28 cellular contexts compared by ENCODE assay signal in the genomic region with DNA sequence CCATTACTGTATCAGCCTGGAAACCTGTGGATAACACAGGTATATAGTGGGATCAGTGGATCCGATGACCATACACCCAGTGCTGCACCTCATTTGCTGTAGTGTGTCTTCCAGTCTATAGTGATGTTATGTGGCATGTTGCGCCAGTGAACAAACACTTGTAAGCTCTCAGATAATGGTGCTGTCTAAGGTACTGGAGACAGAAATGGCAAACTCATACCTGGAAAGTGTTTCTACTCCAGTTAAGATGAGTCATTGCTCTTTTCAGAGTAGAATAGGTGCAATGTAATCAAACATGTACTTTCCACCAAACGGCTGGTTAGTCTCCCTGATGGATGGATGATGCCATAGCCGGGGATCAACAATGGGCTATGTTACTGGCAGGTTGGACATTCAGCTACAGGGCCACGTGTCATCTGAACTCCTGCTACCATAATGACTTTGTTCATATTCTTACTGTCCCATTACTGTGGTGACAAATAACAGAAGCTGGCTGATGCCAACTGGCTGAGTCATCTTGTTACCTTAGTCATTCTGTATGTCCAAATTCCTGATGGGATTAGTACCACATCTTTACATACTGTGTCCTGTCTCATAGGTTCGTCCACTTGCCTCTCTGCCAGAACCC. TPM values are rescaled to one million over a fixed set of nuclear protein-coding genes. Genes with fewer than 3 reads are reported as not detected.
DNase-seq lines count a peak whose midpoint lies in the region; ATAC-seq, FAIRE-seq and TF ChIP-seq lines count a peak whose summit lies in the region.
"Had no signal": no experiment of that assay in that cellular context is flagged by ENCODE, and none has a peak within 500 bp of the region (broad histone marks: within the 10 kb centered on the region; RNA-seq: fewer than 3 reads in every experiment).

No MANE protein-coding gene starts in this region.

- no peak overlapping the region for H3K4me3 ChIP-seq in PC-3 (ENCODE audit: low read length)
- H3K4me3 ChIP-seq in endothelial cell of umbilical vein (replicated peaks in 1 of 3; ENCODE audit: insufficient read depth in 1 of 3, low read depth in 1 of 3, low read length in 3 of 3) = no peak overlapping the region
- H3K4me3 ChIP-seq: ascending aorta, esophagus muscularis mucosa, gastrocnemius medialis, GM23338, lower lobe of right lung, smooth muscle cell, thyroid gland had no signal

- in situ Hi-C loops in Caki2 (cut with HindIII; ENCODE audit: low pct_unique_long_range_greater_than_20kb, low sequenced_read_pairs) = no loop called here

- POLR2A ChIA-PET in PC-3 (lab: Charles Lee; ENCODE audit: unreplicated experiment) (no interaction called here), endothelial cell of umbilical vein (lab: Charles Lee) (no interaction called here)

- ATAC-seq in PC-3 (no peak), GM21529 (IDR thresholded peaks at IDR 0.05; ENCODE audit: unreplicated experiment) (no peak)
- ATAC-seq: gastrocnemius medialis, GM23338, lower lobe of right lung had no signal

- TF ChIP-seq POLR2A in endothelial cell of umbilical vein (IDR thresholded peaks at IDR 0.05; ENCODE audit: low read depth, low read length) = no peak

- no peaks in the 10 kb centered on the region for H3K36me3 Mint-ChIP-seq in nephron progenitor cell (ENCODE audit: low read depth)
- H3K36me3 Mint-ChIP-seq: activated naive CD8-positive, alpha-beta T cell; CD8-positive, alpha-beta memory T cell had no signal

- H3K9me3 ChIP-seq in PC-3 (ENCODE audit: low read length) = no peaks in the 10 kb centered on the region
- no peaks in the 10 kb centered on the region for H3K9me3 ChIP-seq in endothelial cell of umbilical vein (replicated peaks; ENCODE audit: control insufficient read depth, insufficient read depth, low read length)
- H3K9me3 ChIP-seq: ascending aorta, esophagus muscularis mucosa, gastrocnemius medialis, lower lobe of right lung, thyroid gland had no signal

- no peaks in the 10 kb centered on the region for H3K9me2 ChIP-seq in PC-3 (replicated peaks; ENCODE audit: low read length)

- H3K36me3 ChIP-seq in PC-3 (ENCODE audit: low read depth, low read length) (no peaks in the 10 kb centered on the region), endothelial cell of umbilical vein (ENCODE audit: control insufficient read depth in 2 of 2, extremely low read depth in 1 of 2, insufficient read depth in 2 of 2, low read length in 2 of 2) (no peaks in the 10 kb centered on the region)
- H3K36me3 ChIP-seq: ascending aorta, esophagus muscularis mucosa, gastrocnemius medialis, lower lobe of right lung, thyroid gland had no signal

- H3K27me3 ChIP-seq in PC-3 (ENCODE audit: low read length) (no peaks in the 10 kb centered on the region), endothelial cell of umbilical vein (ENCODE audit: control insufficient read depth in 2 of 2, insufficient read depth in 2 of 2, low read length in 2 of 2) (peaks cover 0 to 4% of the 10 kb centered on the region in 2 experiments)
- H3K27me3 ChIP-seq: ascending aorta, esophagus muscularis mucosa, gastrocnemius medialis, thyroid gland had no signal

- BruUV-seq in PC-3 (replicated peaks; lab: Mats Ljungman, UMichigan) = no TSS peak
- BruUV-seq in endothelial cell of umbilical vein (replicated peaks; lab: Mats Ljungman, UMichigan) = no TSS peak

- no peaks in the 10 kb centered on the region for H3K4me1 Mint-ChIP-seq in nephron progenitor cell
- H3K4me1 Mint-ChIP-seq: CD8-positive, alpha-beta memory T cell; GM23338 had no signal

- peaks cover 6% of the 10 kb centered on the region for H3K9me3 Mint-ChIP-seq in nephron progenitor cell
- H3K9me3 Mint-ChIP-seq: GM23338 had no signal

- H3K27me3 Mint-ChIP-seq in nephron progenitor cell (ENCODE audit: low read depth, poor library complexity) = peaks cover 9% of the 10 kb centered on the region

- no peak overlapping the region for H3K27ac Mint-ChIP-seq in nephron progenitor cell
- H3K27ac Mint-ChIP-seq: activated naive CD8-positive, alpha-beta T cell; CD8-positive, alpha-beta memory T cell; GM23338 had no signal

- no peak overlapping the region for H3K27ac ChIP-seq in PC-3 (ENCODE audit: low read length)
- H3K27ac ChIP-seq in endothelial cell of umbilical vein (ENCODE audit: insufficient read depth, low read depth, low read length) = no peak overlapping the region
- H3K27ac ChIP-seq: ascending aorta, esophagus muscularis mucosa, gastrocnemius medialis, lower lobe of right lung, thyroid gland had no signal

- dilution Hi-C loops in endothelial cell of umbilical vein (cut with MboI; ENCODE audit: extremely low pct_ligation_motif_present, low sequenced_read_pairs) = no loop called here

- H3K4me3 Mint-ChIP-seq in nephron progenitor cell = no peak overlapping the region
- H3K4me3 Mint-ChIP-seq: activated naive CD8-positive, alpha-beta T cell; CD8-positive, alpha-beta memory T cell; GM23338 had no signal

- FAIRE-seq in endothelial cell of umbilical vein (lab: Jason Lieb, UNC) = no peak
- FAIRE-seq: islet of Langerhans had no signal

- H3K79me2 ChIP-seq in PC-3 (ENCODE audit: low read length) (no peaks in the 10 kb centered on the region), endothelial cell of umbilical vein (ENCODE audit: control insufficient read depth, insufficient read depth, low read length) (no peaks in the 10 kb centered on the region)

- no peaks in the 10 kb centered on the region for H3F3A ChIP-seq in PC-3 (ENCODE audit: low read length, unreplicated experiment)

- H4K20me1 ChIP-seq in PC-3 (ENCODE audit: low read length) (no peaks in the 10 kb centered on the region), endothelial cell of umbilical vein (replicated peaks; ENCODE audit: control insufficient read depth, extremely low read depth, insufficient read depth, low read length) (no peaks in the 10 kb centered on the region)

- DNase-seq in A172 (ENCODE audit: low spot score) (peak; percentile 40), Caki2 (ENCODE audit: low read depth) (peak; percentile 90), PC-3 (peak; percentile 4), endothelial cell of umbilical vein (ENCODE audit: low read depth, low spot score) (no peak), nephron progenitor cell (no peak), GM10266 (ENCODE audit: extremely low spot score) (no peak), NCI-H2107 treated with DMSO at 0.1 percent for 48 hours (lab: John Stamatoyannopoulos, UW; ENCODE audit: unreplicated experiment) (no peak)
- DNase-seq: AML-193; CD8-positive, alpha-beta memory T cell; DND-41; effector CD4-positive, alpha-beta T cell; gastrocnemius medialis; lower lobe of right lung; NCI-H1105 treated with DMSO at 0.1 percent for 48 hours; NCI-H2107; NCI-H526; stimulated activated CD4-positive, alpha-beta T cell treated with anti-CD3 and anti-CD28 coated beads, Interleukin-2, amount 100 ng/mL, for 48 hours; stimulated activated naive CD4-positive, alpha-beta T cell treated with Interleukin-2 at 50 U/mL for 16 hours; T1000; thyroid gland had no signal

- H3K9me1 ChIP-seq in endothelial cell of umbilical vein (replicated peaks; ENCODE audit: control insufficient read depth, extremely low read depth, insufficient read depth, low read length) = no peaks in the 10 kb centered on the region

- H3K4me1 ChIP-seq in PC-3 (ENCODE audit: insufficient read depth, low read length) (no peaks in the 10 kb centered on the region), endothelial cell of umbilical vein (ENCODE audit: control insufficient read depth, extremely low read depth, insufficient read depth, low read length) (peaks cover 5% of the 10 kb centered on the region)
- H3K4me1 ChIP-seq: ascending aorta, esophagus muscularis mucosa, gastrocnemius medialis, lower lobe of right lung, thyroid gland had no signal

- TF ChIP-seq CTCF in PC-3 (conservative IDR thresholded peaks at IDR 0.05; ENCODE audit: low read depth, low read length) = no peak
- no peak for TF ChIP-seq CTCF in endothelial cell of umbilical vein (IDR thresholded peaks at IDR 0.05; ENCODE audit: extremely low read depth in 1 of 2, insufficient read depth in 1 of 2, low read depth in 1 of 2, low read length in 2 of 2)
- TF ChIP-seq CTCF in nephron progenitor cell (IDR thresholded peaks at IDR 0.05) = no peak
- no peak for TF ChIP-seq CTCF in GM10266 (IDR thresholded peaks at IDR 0.05; ENCODE audit: control insufficient read depth, insufficient read depth, low read depth, missing control alignments)

- CTCF ChIA-PET in PC-3 (lab: Charles Lee) = no interaction called here
- CTCF ChIA-PET in endothelial cell of umbilical vein (lab: Charles Lee) = interaction anchor here (1.0 to 1.5 kb wide), 3 partner anchors 9 to 70 kb away, joined by 3 to 6 read pairs (median 5); no protein-coding TSS in a partner anchor

- H2AFZ ChIP-seq in PC-3 (ENCODE audit: low read length) (no peak overlapping the region), endothelial cell of umbilical vein (ENCODE audit: low read depth, low read length) (no peak overlapping the region)
- H2AFZ ChIP-seq: GM23338 had no signal

- intact Hi-C loops in PC-3 (cut with micrococcal nuclease) = no loop called here
- intact Hi-C loops in endothelial cell of umbilical vein (cut with micrococcal nuclease) = no loop called here

- no peak overlapping the region for H3K4me2 ChIP-seq in PC-3 (ENCODE audit: low read length)
- no peak overlapping the region for H3K4me2 ChIP-seq in endothelial cell of umbilical vein (ENCODE audit: insufficient read depth, low read length)
- H3K4me2 ChIP-seq: GM23338, smooth muscle cell had no signal

- H3K9ac ChIP-seq in PC-3 (ENCODE audit: low read length) = no peak overlapping the region
- no peak overlapping the region for H3K9ac ChIP-seq in endothelial cell of umbilical vein (replicated peaks; ENCODE audit: extremely low read depth, insufficient read depth, low read length)

RNA-seq across cellular contexts. Expression of gene CCL11, which starts 6.3 kb away (rescaled TPM):
- not detected in 2 replicates for total RNA-seq in A172 (2014; rRNA removed; shearing (Covaris generic))
- not detected in 2 replicates for total RNA-seq in Caki2 (2014; rRNA removed; shearing (Covaris generic); ENCODE audit: low replicate concordance)
- not detected in 2 replicates for total RNA-seq in PC-3 (2014; rRNA removed)
- total RNA-seq in endothelial cell of umbilical vein = not detected in 2 replicates
- polyA plus RNA-seq in endothelial cell of umbilical vein = not detected in 2 replicates
- not detected in 2 replicates for polyA plus RNA-seq in endothelial cell of umbilical vein (2011; cell fraction: cytosol; rRNA removed)
- not detected in 2 replicates for polyA plus RNA-seq in endothelial cell of umbilical vein (2011; cell fraction: nucleus; rRNA removed)
- polyA plus RNA-seq in endothelial cell of umbilical vein (2012) = not detected in 2 replicates
- not detected in 2 replicates for polyA minus RNA-seq in endothelial cell of umbilical vein
- polyA minus RNA-seq in endothelial cell of umbilical vein (2011; cell fraction: cytosol; rRNA and poly(A)+ RNA removed) = not detected
- not detected in 2 replicates for polyA minus RNA-seq in endothelial cell of umbilical vein (2011; cell fraction: nucleus; rRNA and poly(A)+ RNA removed)
- total RNA-seq: activated CD8-positive, alpha-beta memory T cell treated with anti-CD3 and anti-CD28 coated beads for 36 hours; ascending aorta; CD8-positive, alpha-beta memory T cell; gastrocnemius medialis; GM23338; smooth muscle cell; thyroid gland had no signal
- polyA plus RNA-seq: CD8-positive, alpha-beta memory T cell; GM23338; smooth muscle cell had no signal

RNA-seq across cellular contexts. Expression of gene CCL7, which starts 21.8 kb away (rescaled TPM):
- total RNA-seq in A172 (2014; rRNA removed; shearing (Covaris generic)) = not detected in 2 replicates
- total RNA-seq in Caki2 (2014; rRNA removed; shearing (Covaris generic); ENCODE audit: low replicate concordance) = not detected in 2 replicates
- total RNA-seq in PC-3 (2014; rRNA removed) (not detected in 2 replicates), endothelial cell of umbilical vein (not detected in 2 replicates)
- 0.25 and 0.76 TPM in 2 replicates for polyA plus RNA-seq in endothelial cell of umbilical vein
- 0.86 and 0.88 TPM in 2 replicates for polyA plus RNA-seq in endothelial cell of umbilical vein (2011; cell fraction: cytosol; rRNA removed)
- polyA plus RNA-seq in endothelial cell of umbilical vein (2011; cell fraction: nucleus; rRNA removed) = not detected in 2 replicates
- polyA plus RNA-seq in endothelial cell of umbilical vein (2012) = 0.86 and 1.3 TPM in 2 replicates
- 0.59 TPM in 1 of 2 replicates, not detected in the other for polyA minus RNA-seq in endothelial cell of umbilical vein
- polyA minus RNA-seq in endothelial cell of umbilical vein (2011; cell fraction: cytosol; rRNA and poly(A)+ RNA removed) = not detected
- polyA minus RNA-seq in endothelial cell of umbilical vein (2011; cell fraction: nucleus; rRNA and poly(A)+ RNA removed) = not detected in 2 replicates
- total RNA-seq: activated CD8-positive, alpha-beta memory T cell treated with anti-CD3 and anti-CD28 coated beads for 36 hours; ascending aorta; CD8-positive, alpha-beta memory T cell; gastrocnemius medialis; GM23338; lower lobe of right lung; thyroid gland had no signal
- polyA plus RNA-seq: CD8-positive, alpha-beta memory T cell; GM23338 had no signal

RNA-seq across cellular contexts. Expression of gene CCL8, which starts 27.4 kb away (rescaled TPM):
- total RNA-seq in A172 (2014; rRNA removed; shearing (Covaris generic)) = not detected in 2 replicates
- total RNA-seq in Caki2 (2014; rRNA removed; shearing (Covaris generic); ENCODE audit: low replicate concordance) = not detected in 2 replicates
- total RNA-seq in PC-3 (2014; rRNA removed) (not detected in 2 replicates), endothelial cell of umbilical vein (not detected in 2 replicates)
- polyA plus RNA-seq in endothelial cell of umbilical vein = not detected in 2 replicates
- polyA plus RNA-seq in endothelial cell of umbilical vein (2011; cell fraction: cytosol; rRNA removed) = not detected in 2 replicates
- not detected in 2 replicates for polyA plus RNA-seq in endothelial cell of umbilical vein (2011; cell fraction: nucleus; rRNA removed)
- polyA plus RNA-seq in endothelial cell of umbilical vein (2012) = not detected in 2 replicates
- polyA minus RNA-seq in endothelial cell of umbilical vein = not detected in 2 replicates
- not detected for polyA minus RNA-seq in endothelial cell of umbilical vein (2011; cell fraction: cytosol; rRNA and poly(A)+ RNA removed)
- polyA minus RNA-seq in endothelial cell of umbilical vein (2011; cell fraction: nucleus; rRNA and poly(A)+ RNA removed) = not detected in 2 replicates
- total RNA-seq: activated CD8-positive, alpha-beta memory T cell treated with anti-CD3 and anti-CD28 coated beads for 36 hours; ascending aorta; CD8-positive, alpha-beta memory T cell; GM23338; smooth muscle cell; thyroid gland had no signal
- polyA plus RNA-seq: CD8-positive, alpha-beta memory T cell; GM23338; smooth muscle cell had no signal

RNA-seq across cellular contexts. Expression of gene CCL2, which starts 36.8 kb away (rescaled TPM):
- total RNA-seq in A172 (2014; rRNA removed; shearing (Covaris generic)) = 26.2 and 27.3 TPM in 2 replicates
- 9.8 and 18.1 TPM in 2 replicates for total RNA-seq in Caki2 (2014; rRNA removed; shearing (Covaris generic); ENCODE audit: low replicate concordance)
- not detected in 2 replicates for total RNA-seq in PC-3 (2014; rRNA removed)
- 160 and 238 TPM in 2 replicates for total RNA-seq in endothelial cell of umbilical vein
- polyA plus RNA-seq in endothelial cell of umbilical vein = 599 and 714 TPM in 2 replicates
- 413 and 493 TPM in 2 replicates for polyA plus RNA-seq in endothelial cell of umbilical vein (2011; cell fraction: cytosol; rRNA removed)
- polyA plus RNA-seq in endothelial cell of umbilical vein (2011; cell fraction: nucleus; rRNA removed) = 397 and 484 TPM in 2 replicates
- 183 and 266 TPM in 2 replicates for polyA plus RNA-seq in endothelial cell of umbilical vein (2012)
- 466 and 572 TPM in 2 replicates for polyA minus RNA-seq in endothelial cell of umbilical vein
- not detected for polyA minus RNA-seq in endothelial cell of umbilical vein (2011; cell fraction: cytosol; rRNA and poly(A)+ RNA removed)
- 227 and 262 TPM in 2 replicates for polyA minus RNA-seq in endothelial cell of umbilical vein (2011; cell fraction: nucleus; rRNA and poly(A)+ RNA removed)
- total RNA-seq: activated CD8-positive, alpha-beta memory T cell treated with anti-CD3 and anti-CD28 coated beads for 36 hours had no signal
- polyA plus RNA-seq: CD8-positive, alpha-beta memory T cell had no signal

Comparison
In these comparisons a context has a peak if more than half of its experiments do, and no peak if none do; other contexts are left out.
1. DNase-seq: peak in A172 (single experiment), Caki2 (single experiment) and PC-3 (single experiment); none in endothelial cell of umbilical vein (single experiment), nephron progenitor cell (single experiment), GM10266 (single experiment) and NCI-H2107 treated with DMSO at 0.1 percent for 48 hours (single experiment).